ENCODE assay signal across 13 cellular contexts in genomic region chr12:67741234-67741633, GRCh38.
A peak's percentile ranks its signal among the peaks of the same experiment; 100 is the strongest.
DNase-seq lines count a peak whose midpoint lies in the region; ATAC-seq, FAIRE-seq and TF ChIP-seq lines count a peak whose summit lies in the region.
"Had no signal": no experiment of that assay in that cellular context is flagged by ENCODE, and none has a peak within 500 bp of the region (broad histone marks: within the 10 kb centered on the region; RNA-seq: fewer than 3 reads in every experiment).

No MANE protein-coding gene starts in this region.

- no peak overlapping the region for H3K18ac ChIP-seq in mesendoderm (ENCODE audit: low read length)

- no peaks in the 10 kb centered on the region for H3K79me1 ChIP-seq in mesendoderm (ENCODE audit: low read length)

- no peaks in the 10 kb centered on the region for H4K20me1 ChIP-seq in astrocyte (ENCODE audit: insufficient read depth, low read length)
- no peaks in the 10 kb centered on the region for H4K20me1 ChIP-seq in osteoblast (ENCODE audit: insufficient read depth, low read length)
- H4K20me1 ChIP-seq: BLaER1 had no signal

- H3K27ac ChIP-seq in astrocyte (ENCODE audit: low read depth, low read length): no peak overlapping the region
- peak overlapping the region; percentile 17 for H3K27ac ChIP-seq in osteoblast (ENCODE audit: low read depth, low read length)
- no peak overlapping the region for H3K27ac ChIP-seq in mesendoderm (ENCODE audit: low read depth, low read length)
- H3K27ac ChIP-seq: BLaER1 had no signal

- peaks cover 1% of the 10 kb centered on the region for H3K9me3 Mint-ChIP-seq in astrocyte (ENCODE audit: unreplicated experiment)
- peaks cover 4% of the 10 kb centered on the region for H3K9me3 Mint-ChIP-seq in activated naive CD8-positive, alpha-beta T cell treated with anti-CD3 and anti-CD28 coated beads, Interleukin-2, amount 50 U/mL, for 24 hours
- no peaks in the 10 kb centered on the region for H3K9me3 Mint-ChIP-seq in activated naive CD4-positive, alpha-beta T cell treated with anti-CD3 and anti-CD28 coated beads, Interleukin-2, amount 10 ng/mL, durations not matched to agents 7 days and 5 days

- H3K27me3 Mint-ChIP-seq in astrocyte (ENCODE audit: low read depth, unreplicated experiment): no peaks in the 10 kb centered on the region
- no peaks in the 10 kb centered on the region for H3K27me3 Mint-ChIP-seq in activated naive CD8-positive, alpha-beta T cell treated with anti-CD3 and anti-CD28 coated beads, Interleukin-2, amount 50 U/mL, for 24 hours
- H3K27me3 Mint-ChIP-seq in activated naive CD4-positive, alpha-beta T cell treated with anti-CD3 and anti-CD28 coated beads, Interleukin-2, amount 10 ng/mL, durations not matched to agents 7 days and 5 days: peaks cover 4% of the 10 kb centered on the region
- H3K27me3 Mint-ChIP-seq: CD8-positive, alpha-beta memory T cell had no signal

- peaks cover 5% of the 10 kb centered on the region for H3K4me1 Mint-ChIP-seq in astrocyte (ENCODE audit: low read depth, unreplicated experiment)
- no peaks in the 10 kb centered on the region for H3K4me1 Mint-ChIP-seq in activated naive CD8-positive, alpha-beta T cell treated with anti-CD3 and anti-CD28 coated beads, Interleukin-2, amount 50 U/mL, for 24 hours
- no peaks in the 10 kb centered on the region for H3K4me1 Mint-ChIP-seq in activated naive CD4-positive, alpha-beta T cell treated with anti-CD3 and anti-CD28 coated beads, Interleukin-2, amount 10 ng/mL, durations not matched to agents 7 days and 5 days
- H3K4me1 Mint-ChIP-seq: CD8-positive, alpha-beta memory T cell had no signal

- TF ChIP-seq CTCF in astrocyte (IDR thresholded peaks at IDR 0.05; ENCODE audit: insufficient read depth, low read depth, low read length) (no peak), fibroblast of mammary gland (conservative IDR thresholded peaks at IDR 0.05; ENCODE audit: control insufficient read depth, insufficient read depth, low read depth, low read length) (no peak), osteoblast (IDR thresholded peaks at IDR 0.05; ENCODE audit: extremely low read depth, low read depth, low read length) (no peak)

- no peak overlapping the region for H2AK5ac ChIP-seq in mesendoderm (ENCODE audit: low read length)

- no peak overlapping the region for H3K56ac ChIP-seq in mesendoderm (ENCODE audit: low read length)

- no CpG with 5 or more reads among the region's 3 CpGs for WGBS in mesendoderm (ENCODE audit: extremely low coverage, insufficient coverage, low lambda C conversion rate)

- H3K9ac ChIP-seq in astrocyte (ENCODE audit: low read length) (no peak overlapping the region), mesendoderm (ENCODE audit: low read length) (no peak overlapping the region)
- H3K9ac ChIP-seq: BLaER1 had no signal

- H3K23ac ChIP-seq in mesendoderm (ENCODE audit: low read length): no peak overlapping the region

- CTCF ChIA-PET in activated naive CD4-positive, alpha-beta T cell treated with anti-CD3 and anti-CD28 coated beads, Interleukin-2, amount 10 ng/mL, durations not matched to agents 7 days and 5 days (lab: Charles Lee): no interaction called here

- H3K4me3 Mint-ChIP-seq in astrocyte (ENCODE audit: unreplicated experiment): no peak overlapping the region
- no peak overlapping the region for H3K4me3 Mint-ChIP-seq in activated naive CD8-positive, alpha-beta T cell treated with anti-CD3 and anti-CD28 coated beads, Interleukin-2, amount 50 U/mL, for 24 hours
- no peak overlapping the region for H3K4me3 Mint-ChIP-seq in activated naive CD4-positive, alpha-beta T cell treated with anti-CD3 and anti-CD28 coated beads, Interleukin-2, amount 10 ng/mL, durations not matched to agents 7 days and 5 days
- H3K4me3 Mint-ChIP-seq: CD8-positive, alpha-beta memory T cell had no signal

- peak; percentile 20 for FAIRE-seq in astrocyte (lab: Jason Lieb, UNC)

- DNase-seq in EL (peak; percentile 21), astrocyte (ENCODE audit: low read depth) (no peak), fibroblast of mammary gland (ENCODE audit: low read depth) (peak; percentile 26), osteoblast (ENCODE audit: insufficient read length, low spot score, missing footprints) (peak; percentile 53), mesendoderm (no peak)
- DNase-seq in activated naive CD8-positive, alpha-beta T cell treated with anti-CD3 and anti-CD28 coated beads, Interleukin-2, amount 50 U/mL, for 24 hours: no peak
- no peak for DNase-seq in activated naive CD4-positive, alpha-beta T cell treated with anti-CD3 and anti-CD28 coated beads, Interleukin-2, amount 10 ng/mL, durations not matched to agents 7 days and 5 days
- DNase-seq: 8988T; AML-193; Caco-2; CD8-positive, alpha-beta memory T cell; DND-41 had no signal

- no peak overlapping the region for H3K4me3 ChIP-seq in astrocyte (ENCODE audit: insufficient read depth, low read depth, low read length)
- no peak overlapping the region for H3K4me3 ChIP-seq in fibroblast of mammary gland (ENCODE audit: control insufficient read depth, low read depth, low read length)
- no peak overlapping the region for H3K4me3 ChIP-seq in osteoblast (ENCODE audit: insufficient read depth, low read length)
- H3K4me3 ChIP-seq in mesendoderm (ENCODE audit: low read length): no peak overlapping the region
- H3K4me3 ChIP-seq: BLaER1 had no signal

- no peaks in the 10 kb centered on the region for H3K27me3 ChIP-seq in astrocyte (ENCODE audit: insufficient read depth, low read length)
- H3K27me3 ChIP-seq in osteoblast (ENCODE audit: insufficient read depth, low read length): no peaks in the 10 kb centered on the region
- no peaks in the 10 kb centered on the region for H3K27me3 ChIP-seq in mesendoderm (ENCODE audit: insufficient read depth, low read length, poor library complexity)
- H3K27me3 ChIP-seq: BLaER1 had no signal

- H3K36me3 ChIP-seq in astrocyte (ENCODE audit: insufficient read depth, low read length): no peaks in the 10 kb centered on the region
- H3K36me3 ChIP-seq in osteoblast (ENCODE audit: insufficient read depth, low read length): no peaks in the 10 kb centered on the region
- no peaks in the 10 kb centered on the region for H3K36me3 ChIP-seq in mesendoderm (ENCODE audit: control insufficient read depth, insufficient read depth, low read length)
- H3K36me3 ChIP-seq: BLaER1 had no signal

- H2AFZ ChIP-seq in astrocyte (ENCODE audit: low read depth, low read length) (no peak overlapping the region), osteoblast (ENCODE audit: low read length) (no peak overlapping the region)

- no peak overlapping the region for H3K4ac ChIP-seq in mesendoderm (ENCODE audit: low read depth, low read length)

- no peaks in the 10 kb centered on the region for H3K79me2 ChIP-seq in astrocyte (ENCODE audit: insufficient read depth, low read length)
- no peaks in the 10 kb centered on the region for H3K79me2 ChIP-seq in osteoblast (ENCODE audit: insufficient read depth, low read length)
- H3K79me2 ChIP-seq in mesendoderm (ENCODE audit: control insufficient read depth, insufficient read depth, low read length): no peaks in the 10 kb centered on the region

- no peak overlapping the region for H2BK120ac ChIP-seq in mesendoderm (ENCODE audit: low read depth, low read length)

- H3K4me2 ChIP-seq in astrocyte (ENCODE audit: low read length): no peak overlapping the region
- H3K4me2 ChIP-seq in osteoblast (ENCODE audit: insufficient read depth, low read length): no peak overlapping the region
- no peak overlapping the region for H3K4me2 ChIP-seq in mesendoderm (ENCODE audit: low read length)
- H3K4me2 ChIP-seq: BLaER1 had no signal

- no peaks in the 10 kb centered on the region for H3K36me3 Mint-ChIP-seq in astrocyte (ENCODE audit: low read depth, unreplicated experiment)
- H3K36me3 Mint-ChIP-seq in activated naive CD8-positive, alpha-beta T cell treated with anti-CD3 and anti-CD28 coated beads, Interleukin-2, amount 50 U/mL, for 24 hours (ENCODE audit: low read depth): peaks cover 2% of the 10 kb centered on the region
- H3K36me3 Mint-ChIP-seq in activated naive CD4-positive, alpha-beta T cell treated with anti-CD3 and anti-CD28 coated beads, Interleukin-2, amount 10 ng/mL, durations not matched to agents 7 days and 5 days: no peaks in the 10 kb centered on the region

- H2BK15ac ChIP-seq in mesendoderm (replicated peaks; ENCODE audit: low read depth): no peak overlapping the region

- H4K5ac ChIP-seq in mesendoderm (ENCODE audit: low read length): no peak overlapping the region

- no peak overlapping the region for H4K8ac ChIP-seq in mesendoderm (ENCODE audit: low read depth, low read length)

- ATAC-seq in activated naive CD8-positive, alpha-beta T cell treated with anti-CD3 and anti-CD28 coated beads, Interleukin-2, amount 50 U/mL, for 24 hours: no peak

- H3K27ac Mint-ChIP-seq in astrocyte (ENCODE audit: unreplicated experiment): no peak overlapping the region
- H3K27ac Mint-ChIP-seq in activated naive CD8-positive, alpha-beta T cell treated with anti-CD3 and anti-CD28 coated beads, Interleukin-2, amount 50 U/mL, for 24 hours: no peak overlapping the region
- no peak overlapping the region for H3K27ac Mint-ChIP-seq in activated naive CD4-positive, alpha-beta T cell treated with anti-CD3 and anti-CD28 coated beads, Interleukin-2, amount 10 ng/mL, durations not matched to agents 7 days and 5 days

- peaks cover 20% of the 10 kb centered on the region for H3K4me1 ChIP-seq in astrocyte (ENCODE audit: insufficient read depth, low read length)
- H3K4me1 ChIP-seq in osteoblast (ENCODE audit: insufficient read depth, low read length): peaks cover 19% of the 10 kb centered on the region
- H3K4me1 ChIP-seq in mesendoderm (ENCODE audit: control insufficient read depth, low read depth, low read length): peaks cover 7% of the 10 kb centered on the region
- H3K4me1 ChIP-seq: BLaER1 had no signal

- no peak overlapping the region for H2BK5ac ChIP-seq in mesendoderm (ENCODE audit: low read length)

- H3K9me3 ChIP-seq in astrocyte (ENCODE audit: insufficient read depth, low read depth, low read length): no peaks in the 10 kb centered on the region
- no peaks in the 10 kb centered on the region for H3K9me3 ChIP-seq in osteoblast (ENCODE audit: low read depth, low read length)
- H3K9me3 ChIP-seq: BLaER1, Caco-2 had no signal

Comparison
In these comparisons a context has a peak if more than half of its experiments do, and no peak if none do; other contexts are left out.
1. DNase-seq: peak in EL (single experiment), fibroblast of mammary gland (single experiment) and osteoblast (single experiment); none in astrocyte (single experiment), activated naive CD8-positive, alpha-beta T cell treated with anti-CD3 and anti-CD28 coated beads, Interleukin-2, amount 50 U/mL, for 24 hours (single experiment), mesendoderm (single experiment) and activated naive CD4-positive, alpha-beta T cell treated with anti-CD3 and anti-CD28 coated beads, Interleukin-2, amount 10 ng/mL, durations not matched to agents 7 days and 5 days (single experiment).